Comparison of ENCODE assay signal across 8 cellular contexts in the genomic region with DNA sequence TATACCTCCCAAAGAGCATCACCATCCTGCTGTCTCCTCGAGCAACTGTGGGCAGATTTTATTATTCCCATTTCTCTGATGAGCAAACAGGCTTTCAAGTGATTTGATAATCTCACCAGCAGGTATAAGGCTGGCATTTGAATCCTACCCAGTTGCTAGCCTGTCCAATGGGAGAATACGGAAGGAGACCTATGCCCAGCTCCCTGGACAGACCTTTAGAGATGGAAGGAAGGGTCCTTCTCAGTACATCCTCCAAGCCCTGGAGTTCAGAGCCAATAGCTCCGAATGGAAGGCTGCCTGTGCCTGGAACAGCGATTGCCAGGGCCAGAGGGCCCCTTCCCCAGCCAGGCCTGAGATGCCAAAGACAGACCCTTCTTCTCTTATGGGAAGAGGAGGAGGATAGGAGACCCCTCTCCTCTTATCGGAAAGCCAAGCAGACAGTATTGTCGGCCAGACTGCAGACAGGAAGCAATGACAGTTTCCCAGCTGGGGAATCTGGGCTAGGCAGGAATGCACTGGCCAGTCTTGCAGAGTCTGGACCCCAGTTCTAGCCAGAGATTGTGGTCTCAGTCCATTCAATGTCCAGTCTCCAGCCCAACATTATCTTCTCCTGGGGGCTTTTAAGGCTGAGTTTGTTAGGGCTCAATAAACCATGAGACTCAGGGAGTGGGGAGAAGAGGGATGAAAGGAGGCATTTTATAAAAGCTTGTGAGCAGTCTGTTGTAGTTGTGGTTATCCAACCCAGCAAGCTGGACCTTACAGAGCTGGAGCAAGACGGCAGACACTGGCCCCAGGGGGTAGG. TPM values are rescaled to one million over a fixed set of nuclear protein-coding genes. Genes with fewer than 3 reads are reported as not detected.
DNase-seq lines count a peak whose midpoint lies in the region; ATAC-seq and TF ChIP-seq lines count a peak whose summit lies in the region.

No MANE protein-coding gene starts in this region.

- no peak for TF ChIP-seq POLR2A in prostate gland (IDR thresholded peaks at IDR 0.05)

- DNase-seq in EL (peak; percentile 50), T-cell (no peak), fibroblast of mammary gland (ENCODE audit: low read depth) (no peak), prostate gland (ENCODE audit: low spot score) (no peak), NCI-H2029 (lab: John Stamatoyannopoulos, UW) (no peak), OCI-LY7 (ENCODE audit: low spot score) (no peak)

- 37% methylated on average over 7 of the region's 7 CpGs for whole genome bisulfite sequencing in prostate gland

- H3K79me2 ChIP-seq in OCI-LY7 (ENCODE audit: insufficient read depth, low read depth, low read length) = no peaks in the 10 kb centered on the region

- no peaks in the 10 kb centered on the region for H3K9me3 Mint-ChIP-seq in T-cell

- intact Hi-C loops in prostate gland (cut with DNase I) (loop anchor here (5.0 to 10.0 kb wide), 2 partner anchors 50 to 143 kb away; partner anchors contain the start of gene ALDH4A1), OCI-LY7 (cut with micrococcal nuclease; ENCODE audit: unreplicated experiment) (loop anchor here (5.0 kb wide), 1 partner anchor 42 kb away; no protein-coding TSS in a partner anchor)

- ATAC-seq in T-cell (replicated peaks in 1 of 4) (no peak), GM21786 (IDR thresholded peaks at IDR 0.05; ENCODE audit: unreplicated experiment) (no peak), HG02884 (IDR thresholded peaks at IDR 0.05; ENCODE audit: unreplicated experiment) (no peak)

- H3K4me2 ChIP-seq in OCI-LY7 (ENCODE audit: low read length) = no peak overlapping the region

- peaks cover 23% of the 10 kb centered on the region for H3K4me1 ChIP-seq in prostate gland (replicated peaks)
- H3K4me1 ChIP-seq in OCI-LY7 (ENCODE audit: insufficient read depth, low read length, poor library complexity, severe bottlenecking) = peaks cover 15% of the 10 kb centered on the region

- no peaks in the 10 kb centered on the region for H4K20me1 ChIP-seq in OCI-LY7 (ENCODE audit: insufficient read depth, low read length)

- H3K9me2 ChIP-seq in OCI-LY7 (ENCODE audit: insufficient read depth, low read length) = no peaks in the 10 kb centered on the region

- peaks cover 75 to 76% (median 75%) of the 10 kb centered on the region in 3 donors for H3K4me1 Mint-ChIP-seq in T-cell

- TF ChIP-seq CTCF in fibroblast of mammary gland (conservative IDR thresholded peaks at IDR 0.05; ENCODE audit: control insufficient read depth, insufficient read depth, low read depth, low read length) (no peak), prostate gland (IDR thresholded peaks at IDR 0.05) (no peak), OCI-LY7 (conservative IDR thresholded peaks at IDR 0.05; ENCODE audit: low read length) (no peak)

- peak overlapping the region; percentile 99 for H3K27ac Mint-ChIP-seq in T-cell

- peak overlapping the region; percentile 54 for H3K4me3 ChIP-seq in fibroblast of mammary gland (ENCODE audit: control insufficient read depth, low read depth, low read length)
- peak overlapping the region; percentile 73 to 76 for H3K4me3 ChIP-seq in prostate gland
- no peak overlapping the region for H3K4me3 ChIP-seq in OCI-LY7 (ENCODE audit: low read depth, low read length, poor library complexity, severe bottlenecking)

- no TSS peak for BruUV-seq in OCI-LY7 (replicated peaks; lab: Mats Ljungman, UMichigan)

- H3K27ac ChIP-seq in prostate gland (peak overlapping the region; percentile 67 to 78), OCI-LY7 (ENCODE audit: low read depth, low read length, poor library complexity, severe bottlenecking) (no peak overlapping the region)

- H3K4me3 Mint-ChIP-seq in T-cell = peak overlapping the region; percentile 88 to 90 (median 89)

- H3K27me3 ChIP-seq in prostate gland (replicated peaks; ENCODE audit: insufficient read depth) = no peaks in the 10 kb centered on the region

- POLR2A ChIA-PET in T-cell (lab: Charles Lee) = interaction anchor here in 1 of 2 donors (1.2 kb wide), 1 partner anchor 8 kb away, joined by 3 read pairs; no protein-coding TSS in a partner anchor
- POLR2A ChIA-PET in OCI-LY7 (lab: Charles Lee) = no interaction called here

- no peaks in the 10 kb centered on the region for H3K27me3 Mint-ChIP-seq in T-cell

- CTCF ChIA-PET in T-cell (lab: Charles Lee) (interaction anchor here in 1 of 2 donors (1.3 kb wide), 1 partner anchor 18 kb away, joined by 4 read pairs; no protein-coding TSS in a partner anchor), OCI-LY7 (lab: Charles Lee; ENCODE audit: unreplicated experiment) (no interaction called here)

- H3K36me3 ChIP-seq in prostate gland (no peaks in the 10 kb centered on the region), OCI-LY7 (ENCODE audit: insufficient read depth, low read length) (no peaks in the 10 kb centered on the region)

- peaks cover 4% of the 10 kb centered on the region for H3K36me3 Mint-ChIP-seq in T-cell

- H2AFZ ChIP-seq in OCI-LY7 (ENCODE audit: low read length) = no peak overlapping the region

- H3K9me3 ChIP-seq in prostate gland = no peaks in the 10 kb centered on the region
- no peaks in the 10 kb centered on the region for H3K9me3 ChIP-seq in OCI-LY7 (ENCODE audit: low read length)

RNA-seq across cellular contexts. Expression of gene IFFO2, which starts 2.0 kb away (rescaled TPM):
- 10 to 100 TPM; 36.0 to 76.2 (median 37.7) TPM for total RNA-seq in T-cell
- total RNA-seq in prostate gland = 10 to 100 TPM; 13.6 to 20.4 TPM
- total RNA-seq in OCI-LY7 (2014; rRNA removed; shearing (Covaris generic)) = 0.06 and 0.08 TPM in 2 replicates
- total RNA-seq in OCI-LY7 (2022) = 0.20 and 0.44 TPM in 2 replicates

RNA-seq across cellular contexts. Expression of gene ALDH4A1, which starts 52.1 kb away (rescaled TPM):
- total RNA-seq in T-cell (1 to 10 TPM in 4 of 5 donors, under 1 TPM in 1; 0.85 to 2.8 (median 2.2) TPM), prostate gland (10 to 100 TPM; 15.7 to 58.4 TPM), OCI-LY7 (2022) (6.2 and 7.6 TPM in 2 replicates)
- 3.8 and 6.1 TPM in 2 replicates for total RNA-seq in OCI-LY7 (2014; rRNA removed; shearing (Covaris generic))

Comparison
In these comparisons a context has a peak if more than half of its experiments do, and no peak if none do; other contexts are left out.
1. RNA of gene IFFO2, which starts 2.0 kb away (total RNA-seq): 36.0 to 76.2 TPM in T-cell and 13.6 to 20.4 TPM in prostate gland; 0.06 to 0.44 TPM in OCI-LY7; every median in the first group is over 10 times any median in the second.